ENCODE assay signal across 9 cellular contexts in genomic region chr12:6950944-6951540, GRCh38. TPM values are rescaled to one million over a fixed set of nuclear protein-coding genes. Genes with fewer than 3 reads are reported as not detected.
DNase-seq lines count a peak whose midpoint lies in the region; ATAC-seq, FAIRE-seq and TF ChIP-seq lines count a peak whose summit lies in the region.
"Had no signal": no experiment of that assay in that cellular context is flagged by ENCODE, and none has a peak within 500 bp of the region (broad histone marks: within the 10 kb centered on the region; RNA-seq: fewer than 3 reads in every experiment).

Gene PTPN6, plus strand, starts transcription at chr12:6951356. Its CDS starts 157 bp downstream, at chr12:6951513.

- peak; percentile 11 for DNase-seq in SK-N-SH
- no peak for DNase-seq in WTC11 (ENCODE audit: low spot score)
- no peak for DNase-seq in epithelial cell of proximal tubule (ENCODE audit: low read depth)
- DNase-seq in pancreas, result peak in 4 of 6 donors; percentile 28 to 65 (median 62)
- no peak for DNase-seq in ecto neural progenitor cell (ENCODE audit: low spot score)
- no peak for DNase-seq in NCI-H345 treated with DMSO at 0.1 percent for 48 hours (lab: John Stamatoyannopoulos, UW; ENCODE audit: unreplicated experiment)
- no peak for DNase-seq in retina

- no peak within 1 kb of the TSS for H2AFZ ChIP-seq in SK-N-SH (ENCODE audit: low read depth)

- H3K79me2 ChIP-seq in SK-N-SH (ENCODE audit: insufficient read depth), result no peaks in the 10 kb centered on the region

- H3K4me1 Mint-ChIP-seq in WTC11, result peaks cover 30% of the 10 kb centered on the region

- H3K27me3 ChIP-seq in SK-N-SH (ENCODE audit: insufficient read depth), result no peaks in the 10 kb centered on the region
- H3K27me3 ChIP-seq in pancreas, result no peaks in the 10 kb centered on the region

- no peaks in the 10 kb centered on the region for H3F3A ChIP-seq in SK-N-SH (replicated peaks; ENCODE audit: insufficient read depth)

- no peaks in the 10 kb centered on the region for H3K9me3 Mint-ChIP-seq in WTC11

- no peak within 1 kb of the TSS for H3K4me2 ChIP-seq in SK-N-SH

- H3K9ac ChIP-seq in SK-N-SH, result no peak within 1 kb of the TSS

- no peak within 1 kb of the TSS for H3K4me3 Mint-ChIP-seq in WTC11

- no peaks in the 10 kb centered on the region for H3K36me3 Mint-ChIP-seq in WTC11

- TF ChIP-seq CTCF in SK-N-SH (IDR thresholded peaks at IDR 0.05), result no peak
- TF ChIP-seq CTCF in WTC11 (IDR thresholded peaks at IDR 0.05), result no peak
- no peak for TF ChIP-seq CTCF in epithelial cell of proximal tubule (conservative IDR thresholded peaks at IDR 0.05; ENCODE audit: low read depth, low read length)
- no peak for TF ChIP-seq CTCF in pancreas (IDR thresholded peaks at IDR 0.05)

- H3K4me1 ChIP-seq in SK-N-SH (ENCODE audit: control insufficient read depth in 1 of 2, insufficient read depth in 2 of 2, low read depth in 1 of 2, low read length in 1 of 2) (no peaks in the 10 kb centered on the region), pancreas (peaks cover 0 to 4% (median under 1%) of the 10 kb centered on the region in 3 donors)

- WGBS in SK-N-SH (ENCODE audit: low lambda C conversion rate), result 95% methylated on average over 14 of the region's 25 CpGs
- WGBS in pancreas, 2 donors, result 81 to 84% methylated on average over 24 to 25 of the region's 25 CpGs

- POLR2A ChIA-PET in SK-N-SH (lab: Yijun Ruan, JAX), result no interaction called here
- POLR2A ChIA-PET in WTC11 (lab: Charles Lee), result no interaction called here

- no peaks in the 10 kb centered on the region for H3K9me2 ChIP-seq in SK-N-SH

- ATAC-seq in SK-N-SH treated with all-trans-retinoic acid at 6 μM for 48 hours (no peak), WTC11 (no peak), pancreas (no peak)

- no peak within 1 kb of the TSS for H3K27ac Mint-ChIP-seq in WTC11

- H3K4me3 ChIP-seq in SK-N-SH (ENCODE audit: low read depth in 2 of 2, low read length in 1 of 2) (no peak within 1 kb of the TSS), epithelial cell of proximal tubule (ENCODE audit: low read depth, low read length) (no peak within 1 kb of the TSS), pancreas (peak within 1 kb of the TSS in 1 of 4 donors; percentile 38)

- TF ChIP-seq RAD21 in SK-N-SH (IDR thresholded peaks at IDR 0.05; ENCODE audit: low read length), result no peak

- H3K36me3 ChIP-seq in SK-N-SH (replicated peaks in 1 of 2; ENCODE audit: control insufficient read depth in 1 of 2, insufficient read depth in 2 of 2, low read length in 1 of 2) (peaks cover 0 to 3% of the 10 kb centered on the region in 2 experiments), pancreas (no peaks in the 10 kb centered on the region)

- CTCF ChIA-PET in SK-N-SH (lab: Yijun Ruan, JAX), result interaction anchor here (0.8 to 2.9 kb wide), 2 partner anchors 27 to 160 kb away, joined by 3 to 10 read pairs; no protein-coding TSS in a partner anchor
- CTCF ChIA-PET in WTC11 (lab: Charles Lee), result interaction anchor here (0.6 to 2.7 kb wide), 3 partner anchors 11 to 120 kb away, joined by 4 to 10 read pairs (median 5); no protein-coding TSS in a partner anchor

- H3K27ac ChIP-seq in SK-N-SH (ENCODE audit: low read depth in 2 of 2, low read length in 1 of 2), result no peak within 1 kb of the TSS
- peak within 1 kb of the TSS in 2 of 4 donors; percentile 17 to 53 for H3K27ac ChIP-seq in pancreas

- no peak for FAIRE-seq in pancreas (lab: Jason Lieb, UNC)
- FAIRE-seq: A204.1 had no signal

- H3K9me3 ChIP-seq in SK-N-SH (no peaks in the 10 kb centered on the region), pancreas (no peaks in the 10 kb centered on the region)

- no peaks in the 10 kb centered on the region for H3K27me3 Mint-ChIP-seq in WTC11 (ENCODE audit: low read depth)

- no peak for TF ChIP-seq EP300 in SK-N-SH (IDR thresholded peaks at IDR 0.05; ENCODE audit: borderline replicate concordance in 1 of 2, low read depth in 1 of 2, low read length in 1 of 2)

- intact Hi-C loops in pancreas (cut with DNase I), result no loop called here

- H4K20me1 ChIP-seq in SK-N-SH (ENCODE audit: insufficient read depth), result no peaks in the 10 kb centered on the region

TF ChIP-seq in SK-N-SH, 30 proteins besides CTCF, POLR2A, EP300 and RAD21 (continues in another document):
- TF ChIP-seq USF1 (IDR thresholded peaks at IDR 0.05; ENCODE audit: borderline replicate concordance, low read depth), result no peak
- TF ChIP-seq JUND (IDR thresholded peaks at IDR 0.05), result no peak
- no peak for TF ChIP-seq USF2 (IDR thresholded peaks at IDR 0.05; ENCODE audit: borderline replicate concordance, low read depth, low read length)
- no peak for TF ChIP-seq NRF1 (IDR thresholded peaks at IDR 0.05; ENCODE audit: low read depth, low read length)
- TF ChIP-seq MXI1 (IDR thresholded peaks at IDR 0.05; ENCODE audit: low read depth, low read length), result no peak
- no peak for TF ChIP-seq MEF2A (IDR thresholded peaks at IDR 0.05; ENCODE audit: borderline replicate concordance, low read depth)
- TF ChIP-seq CHD2 (IDR thresholded peaks at IDR 0.05; ENCODE audit: low read length, partially characterized antibody), result no peak

TF ChIP-seq in SK-N-SH treated with all-trans-retinoic acid at 6 μM for 48 hours, 23 proteins besides CTCF, POLR2A, EP300 and RAD21 (continues in another document):
- no peak for TF ChIP-seq ESRRG (CRISPR knock-in tag; IDR thresholded peaks at IDR 0.05)
- TF ChIP-seq POU6F1 (CRISPR knock-in tag; IDR thresholded peaks at IDR 0.05; ENCODE audit: borderline replicate concordance, low read depth), result no peak
- TF ChIP-seq, protein P1, sequence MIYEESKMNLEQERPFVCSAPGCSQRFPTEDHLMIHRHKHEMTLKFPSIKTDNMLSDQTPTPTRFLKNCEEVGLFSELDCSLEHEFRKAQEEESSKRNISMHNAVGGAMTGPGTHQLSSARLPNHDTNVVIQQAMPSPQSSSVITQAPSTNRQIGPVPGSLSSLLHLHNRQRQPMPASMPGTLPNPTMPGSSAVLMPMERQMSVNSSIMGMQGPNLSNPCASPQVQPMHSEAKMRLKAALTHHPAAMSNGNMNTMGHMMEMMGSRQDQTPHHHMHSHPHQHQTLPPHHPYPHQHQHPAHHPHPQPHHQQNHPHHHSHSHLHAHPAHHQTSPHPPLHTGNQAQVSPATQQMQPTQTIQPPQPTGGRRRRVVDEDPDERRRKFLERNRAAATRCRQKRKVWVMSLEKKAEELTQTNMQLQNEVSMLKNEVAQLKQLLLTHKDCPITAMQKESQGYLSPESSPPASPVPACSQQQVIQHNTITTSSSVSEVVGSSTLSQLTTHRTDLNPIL (CRISPR knock-in tag; IDR thresholded peaks at IDR 0.05; ENCODE audit: low read depth), result no peak
- TF ChIP-seq ARNTL (CRISPR knock-in tag; IDR thresholded peaks at IDR 0.05; ENCODE audit: borderline replicate concordance, low read depth), result no peak
- TF ChIP-seq OSR1 (CRISPR knock-in tag; IDR thresholded peaks at IDR 0.05), result no peak
- TF ChIP-seq ISL1 (CRISPR knock-in tag; IDR thresholded peaks at IDR 0.05), result no peak
- TF ChIP-seq ZNF70 (CRISPR knock-in tag; IDR thresholded peaks at IDR 0.05), result no peak

TF ChIP-seq in WTC11, 78 proteins besides CTCF, POLR2A, EP300 and RAD21:
- TF ChIP-seq SMAD3 (CRISPR knock-in tag; IDR thresholded peaks at IDR 0.05; ENCODE audit: borderline replicate concordance) (no peak), NFE2L1 (CRISPR knock-in tag; IDR thresholded peaks at IDR 0.05) (no peak), CBFB (CRISPR knock-in tag; IDR thresholded peaks at IDR 0.05; ENCODE audit: low read depth) (no peak), ZNF232 (CRISPR knock-in tag; IDR thresholded peaks at IDR 0.05) (no peak), GRHL2 (CRISPR knock-in tag; IDR thresholded peaks at IDR 0.05; ENCODE audit: insufficient replicate concordance, severe bottlenecking) (no peak), ELF4 (CRISPR knock-in tag; IDR thresholded peaks at IDR 0.05; ENCODE audit: low read depth) (no peak), USF1 (CRISPR knock-in tag; IDR thresholded peaks at IDR 0.05) (no peak), TEAD1 (CRISPR knock-in tag; IDR thresholded peaks at IDR 0.05) (no peak), USF2 (CRISPR knock-in tag; IDR thresholded peaks at IDR 0.05) (no peak), GABPB1 (CRISPR knock-in tag; IDR thresholded peaks at IDR 0.05) (no peak)
- TF ChIP-seq, protein P2, sequence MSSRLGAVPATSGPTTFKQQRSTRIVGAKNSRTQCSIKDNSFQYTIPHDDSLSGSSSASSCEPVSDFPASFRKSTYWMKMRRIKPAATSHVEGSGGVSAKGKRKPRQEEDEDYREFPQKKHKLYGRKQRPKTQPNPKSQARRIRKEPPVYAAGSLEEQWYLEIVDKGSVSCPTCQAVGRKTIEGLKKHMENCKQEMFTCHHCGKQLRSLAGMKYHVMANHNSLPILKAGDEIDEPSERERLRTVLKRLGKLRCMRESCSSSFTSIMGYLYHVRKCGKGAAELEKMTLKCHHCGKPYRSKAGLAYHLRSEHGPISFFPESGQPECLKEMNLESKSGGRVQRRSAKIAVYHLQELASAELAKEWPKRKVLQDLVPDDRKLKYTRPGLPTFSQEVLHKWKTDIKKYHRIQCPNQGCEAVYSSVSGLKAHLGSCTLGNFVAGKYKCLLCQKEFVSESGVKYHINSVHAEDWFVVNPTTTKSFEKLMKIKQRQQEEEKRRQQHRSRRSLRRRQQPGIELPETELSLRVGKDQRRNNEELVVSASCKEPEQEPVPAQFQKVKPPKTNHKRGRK (CRISPR knock-in tag; IDR thresholded peaks at IDR 0.05; ENCODE audit: borderline replicate concordance), result no peak
TF ChIP-seq in WTC11: peak in this region for 0.

RNA-seq across cellular contexts. Expression of gene PTPN6, which starts in this region (rescaled TPM):
- polyA plus RNA-seq in SK-N-SH (2012; rRNA removed), result 0.12 and 0.18 TPM in 2 replicates
- 0.09 TPM in 1 of 2 replicates, not detected in the other for polyA plus RNA-seq in SK-N-SH (2012; cell fraction: cytosol; rRNA removed)
- polyA plus RNA-seq in SK-N-SH (2012; cell fraction: nucleus; rRNA removed), result 0.43 and 0.96 TPM in 2 replicates
- total RNA-seq in WTC11 (2021), result 27.1 to 34.7 TPM (median 34.5 TPM) in 3 replicates
- total RNA-seq in epithelial cell of proximal tubule, result 21.8 and 37.5 TPM in 2 replicates
- 10 to 100 TPM; 13.3 to 37.9 (median 17.8) TPM for total RNA-seq in pancreas
- polyA plus RNA-seq in pancreas, result 10 to 100 TPM; 48.7 to 53.1 TPM

Comparison
In these comparisons a context has a peak if more than half of its experiments do, and no peak if none do; other contexts are left out.
1. RNA of gene PTPN6 (polyA plus RNA-seq): 48.7 to 53.1 TPM in pancreas; 0.09 to 0.96 TPM in SK-N-SH; every median in the first group is over 10 times any median in the second.
2. Peak in DNase-seq in SK-N-SH; RNA of the gene not detected or under 1 TPM.
3. DNase-seq: peak in pancreas (4 of 6); none in WTC11 (single experiment), epithelial cell of proximal tubule (single experiment), ecto neural progenitor cell (single experiment), NCI-H345 treated with DMSO at 0.1 percent for 48 hours (single experiment) and retina (single experiment).